In genomic region chr2:172708247-172708646, GRCh38 we compare ENCODE assay signal across 24 cellular contexts.
"Had no signal": no experiment of that assay in that cellular context is flagged by ENCODE, and none has a peak within 500 bp of the region (broad histone marks: within the 10 kb centered on the region; RNA-seq: fewer than 3 reads in every experiment).

No MANE protein-coding gene starts in this region.

- H3K4me1 ChIP-seq: suprapubic skin, testis, thyroid gland, tibial nerve, transverse colon, upper lobe of left lung, upper lobe of right lung, uterus, vagina had no signal

- H3K27ac ChIP-seq: stomach, suprapubic skin, testis, thoracic aorta, thyroid gland, tibial artery, tibial nerve, transverse colon, upper lobe of left lung, upper lobe of right lung, uterus, vagina had no signal

- H3K36me3 ChIP-seq: stomach, suprapubic skin, thoracic aorta, thyroid gland, tibial artery, tibial nerve, transverse colon, upper lobe of left lung, upper lobe of right lung, uterus, vagina had no signal

- DNase-seq: stimulated activated CD4-positive, alpha-beta T cell treated with anti-CD3 and anti-CD28 coated beads, Interleukin-2, amount 100 ng/mL, for 48 hours; stimulated activated CD4-positive, alpha-beta T cell treated with anti-CD3 and anti-CD28 coated beads, Interleukin-4, amount 100 ng/mL, for 1 hour; stimulated activated CD4-positive, alpha-beta T cell treated with anti-CD3 and anti-CD28 coated beads, Interleukin-4, amount 100 ng/mL, for 24 hours; stimulated activated CD4-positive, alpha-beta T cell treated with anti-CD3 and anti-CD28 coated beads, Interleukin-4, amount 100 ng/mL, for 4 hours; stimulated activated CD8-positive, alpha-beta memory T cell treated with anti-CD3 and anti-CD28 coated beads, Interleukin-4, amount 100 ng/mL, for 48 hours; stimulated activated naive B cell treated with anti-CD40 and anti-IgM and Interleukin-4, amounts not matched to agents 10 μg/mL and 1 μg/mL and 100 μg/mL, for 72 hours; stimulated activated naive CD4-positive, alpha-beta T cell; stimulated activated naive CD4-positive, alpha-beta T cell treated with Interleukin-2 at 50 U/mL for 16 hours; stimulated activated naive CD8-positive, alpha-beta T cell treated with anti-CD3 and anti-CD28 coated beads, Interleukin-15, amount 100 ng/mL, for 72 hours; stimulated activated naive CD8-positive, alpha-beta T cell treated with anti-CD3 and anti-CD28 coated beads, Interleukin-15, Interleukin-2, amounts not matched to agents 100 U/mL and 50 U/mL, for 24 hours; stomach; substantia nigra; testis; thyroid gland; tibial artery; transverse colon; trophoblast cell; upper lobe of left lung; upper lobe of right lung; uterus had no signal

- H3K4me3 ChIP-seq: stomach, suprapubic skin, testis, thoracic aorta, thyroid gland, tibial artery, tibial nerve, transverse colon, upper lobe of left lung, upper lobe of right lung, uterus, vagina had no signal

- H3K9me3 ChIP-seq: stomach, suprapubic skin, testis, thoracic aorta, thyroid gland, tibial artery, tibial nerve, transverse colon, upper lobe of left lung, upper lobe of right lung, uterus, vagina had no signal
